In the genomic region with DNA sequence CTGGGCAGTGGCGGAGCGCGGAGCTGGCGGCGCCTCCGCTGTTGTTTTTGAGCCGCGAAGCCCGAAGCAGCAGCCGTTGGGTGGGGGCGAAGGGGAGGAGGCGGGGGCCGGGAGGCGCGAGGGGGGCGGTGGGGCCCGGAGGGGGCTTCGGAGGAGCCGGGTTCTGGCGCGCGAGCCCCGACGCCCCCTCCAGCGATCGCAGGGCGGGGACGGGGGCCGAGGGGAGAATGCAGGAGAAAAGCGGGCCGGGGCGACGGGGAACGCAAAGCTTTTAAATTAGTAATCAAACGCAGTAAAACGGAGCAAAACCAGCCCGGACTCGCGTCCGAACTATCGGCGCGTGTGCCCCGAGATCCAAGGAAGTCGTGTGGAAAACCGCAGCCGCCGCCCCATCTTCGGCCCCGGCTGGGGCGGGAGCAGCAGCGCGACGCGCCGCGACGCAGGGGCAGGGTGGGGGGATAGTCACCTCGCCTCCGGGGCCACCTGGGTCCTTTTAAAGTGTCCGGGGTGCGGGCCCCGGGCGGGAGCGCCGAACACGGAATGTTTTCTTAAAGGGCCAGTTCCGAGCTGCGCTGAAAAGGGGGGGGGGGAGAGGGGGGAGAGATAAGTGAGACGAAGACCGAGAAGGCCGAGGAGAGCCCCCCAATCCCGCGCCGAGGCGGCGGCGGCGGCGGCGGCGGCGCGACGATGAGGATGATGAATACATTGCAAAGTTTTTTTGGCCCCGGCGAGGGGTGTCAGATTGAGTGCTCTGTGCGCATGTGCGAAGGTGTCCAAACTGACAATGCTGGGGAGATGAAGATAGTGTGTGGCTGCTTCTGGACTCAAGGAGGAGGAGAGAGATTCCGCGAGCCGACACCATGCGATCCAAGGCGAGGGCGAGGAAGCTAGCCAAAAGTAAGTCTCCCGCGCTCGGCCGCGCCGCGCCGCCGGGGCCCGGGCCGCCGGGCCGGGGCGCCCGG, we compare ENCODE assay signal across 8 cellular contexts. TPM values are rescaled to one million over a fixed set of nuclear protein-coding genes. Genes with fewer than 3 reads are reported as not detected.
DNase-seq lines count a peak whose midpoint lies in the region; ATAC-seq, FAIRE-seq and TF ChIP-seq lines count a peak whose summit lies in the region.

A gene (plus strand): TSS at position 804 of the 962 bp plus-strand sequence. CDS start 57 bp downstream, at position 861.

- peaks cover 22% of the 10 kb centered on the region for H3K27me3 Mint-ChIP-seq in activated CD8-positive, alpha-beta T cell treated with anti-CD3 and anti-CD28 coated beads, Interleukin-2, amount 10 ng/mL, durations not matched to agents 7 days and 5 days (ENCODE audit: low read depth)

- no peaks in the 10 kb centered on the region for H3K27me3 ChIP-seq in pancreas

- CTCF ChIA-PET in activated CD8-positive, alpha-beta T cell treated with anti-CD3 and anti-CD28 coated beads, Interleukin-2, amount 10 ng/mL, durations not matched to agents 7 days and 5 days (lab: Charles Lee), result no interaction called here

- ATAC-seq in activated CD8-positive, alpha-beta T cell treated with anti-CD3 and anti-CD28 coated beads, Interleukin-2, amount 10 ng/mL, durations not matched to agents 7 days and 5 days, result no peak
- ATAC-seq in pancreas, result peak in 2 of 4 donors; percentile 6 to 7

- H3K9me3 Mint-ChIP-seq in activated CD8-positive, alpha-beta T cell treated with anti-CD3 and anti-CD28 coated beads, Interleukin-2, amount 10 ng/mL, durations not matched to agents 7 days and 5 days (ENCODE audit: insufficient read depth), result no peaks in the 10 kb centered on the region

- WGBS in pancreas, 2 donors, result 1 to 3% methylated on average over 75 to 110 of the region's 110 CpGs

- H3K36me3 ChIP-seq in pancreas, result no peaks in the 10 kb centered on the region

- POLR2A ChIA-PET in activated CD8-positive, alpha-beta T cell treated with anti-CD3 and anti-CD28 coated beads, Interleukin-2, amount 10 ng/mL, durations not matched to agents 7 days and 5 days (lab: Charles Lee), result no interaction called here

- no peaks in the 10 kb centered on the region for H3K36me3 Mint-ChIP-seq in activated CD8-positive, alpha-beta T cell treated with anti-CD3 and anti-CD28 coated beads, Interleukin-2, amount 10 ng/mL, durations not matched to agents 7 days and 5 days (ENCODE audit: low read depth)

- no peak for TF ChIP-seq CTCF in pancreas (IDR thresholded peaks at IDR 0.05)

- peaks cover 0 to 8% (median 3%) of the 10 kb centered on the region in 3 donors for H3K4me1 ChIP-seq in pancreas

- peaks cover 3% of the 10 kb centered on the region for H3K4me1 Mint-ChIP-seq in activated CD8-positive, alpha-beta T cell treated with anti-CD3 and anti-CD28 coated beads, Interleukin-2, amount 10 ng/mL, durations not matched to agents 7 days and 5 days (ENCODE audit: low read depth)

- DNase-seq in NCI-H1436 (lab: John Stamatoyannopoulos, UW), result peak; percentile 29
- no peak for DNase-seq in NCI-H1436 treated with DMSO at 0.1 percent for 48 hours (lab: John Stamatoyannopoulos, UW)
- peak; percentile 40 for DNase-seq in activated CD8-positive, alpha-beta T cell treated with anti-CD3 and anti-CD28 coated beads, Interleukin-2, amount 10 ng/mL, durations not matched to agents 7 days and 5 days
- peak; percentile 61 to 66 for DNase-seq in frontal cortex (ENCODE audit: low spot score in 2 of 2)
- DNase-seq in pancreas, result peak; percentile 61 to 85 (median 70)
- DNase-seq in UCSD-AML1 (lab: John Stamatoyannopoulos, UW; ENCODE audit: unreplicated experiment), result no peak
- DNase-seq in mesenteric fat pad (ENCODE audit: low spot score), result no peak
- no peak for DNase-seq in KG1 (lab: John Stamatoyannopoulos, UW)

- FAIRE-seq in frontal cortex (lab: Jason Lieb, UNC) (no peak), pancreas (lab: Jason Lieb, UNC) (no peak)

- peak within 1 kb of the TSS; percentile 59 to 92 (median 85) for H3K4me3 ChIP-seq in pancreas

- peak within 1 kb of the TSS; percentile 72 for H3K4me3 Mint-ChIP-seq in activated CD8-positive, alpha-beta T cell treated with anti-CD3 and anti-CD28 coated beads, Interleukin-2, amount 10 ng/mL, durations not matched to agents 7 days and 5 days

- H3K27ac ChIP-seq in pancreas, result peak within 1 kb of the TSS; percentile 83 to 96 (median 90)

- H3K9me3 ChIP-seq in pancreas, result no peaks in the 10 kb centered on the region

- intact Hi-C loops in pancreas (cut with DNase I), result loop anchor here in 2 of 3 donors (5.0 to 10.0 kb wide), 4 partner anchors 116 to 346 kb away; no protein-coding TSS in a partner anchor

- H3K27ac Mint-ChIP-seq in activated CD8-positive, alpha-beta T cell treated with anti-CD3 and anti-CD28 coated beads, Interleukin-2, amount 10 ng/mL, durations not matched to agents 7 days and 5 days, result no peak within 1 kb of the TSS

RNA-seq across cellular contexts. Expression of the gene that starts here (rescaled TPM):
- total RNA-seq in activated CD8-positive, alpha-beta T cell treated with anti-CD3 and anti-CD28 coated beads, Interleukin-2, amount 10 ng/mL, durations not matched to agents 7 days and 5 days, result under 1 TPM; 0.18 to 0.21 TPM
- total RNA-seq in frontal cortex, result 1.6 TPM
- total RNA-seq in pancreas, result 10 to 100 TPM; 10.7 to 19.1 (median 14.9) TPM
- 10 to 100 TPM in 1 of 2 donors, 1 to 10 TPM in 1; 6.6 to 19.2 TPM for polyA plus RNA-seq in pancreas
- total RNA-seq in mesenteric fat pad, result 3.9 TPM

Comparison
In these comparisons a context has a peak if more than half of its experiments do, and no peak if none do; other contexts are left out.
1. DNase-seq: peak in NCI-H1436 (single experiment), frontal cortex (2 of 2) and pancreas (6 of 6); none in NCI-H1436 treated with DMSO at 0.1 percent for 48 hours (single experiment), UCSD-AML1 (single experiment), mesenteric fat pad (single experiment) and KG1 (single experiment).
2. Peak in DNase-seq in activated CD8-positive, alpha-beta T cell treated with anti-CD3 and anti-CD28 coated beads, Interleukin-2, amount 10 ng/mL, durations not matched to agents 7 days and 5 days; RNA of the gene not detected or under 1 TPM.